Comparison of ENCODE assay signal across 34 cellular contexts in the genomic region with DNA sequence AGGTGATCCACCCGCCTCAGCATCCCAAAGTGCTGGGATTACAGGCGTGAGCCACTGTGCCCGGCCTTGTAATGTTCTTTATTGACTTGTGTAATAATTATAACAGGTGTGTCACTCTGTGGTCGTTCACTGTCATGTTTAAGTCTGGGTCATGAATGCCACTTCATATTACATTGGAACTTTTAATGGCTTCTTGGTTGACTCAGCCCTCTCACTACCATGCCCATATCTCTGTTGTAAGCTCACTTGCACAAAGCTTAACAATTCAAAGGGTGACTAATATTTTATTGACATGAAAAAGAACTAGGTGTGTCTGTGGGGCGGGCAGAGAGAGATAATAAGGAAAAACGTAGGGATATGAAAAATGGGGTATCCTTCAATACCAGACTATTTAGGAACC.
"Had no signal": no experiment of that assay in that cellular context is flagged by ENCODE, and none has a peak within 500 bp of the region (broad histone marks: within the 10 kb centered on the region; RNA-seq: fewer than 3 reads in every experiment).

No MANE protein-coding gene starts in this region.

- H3K36me3 Mint-ChIP-seq: activated CD4-positive, alpha-beta memory T cell treated with anti-CD3 and anti-CD28 coated beads for 36 hours; activated naive CD4-positive, alpha-beta T cell treated with anti-CD3 and anti-CD28 coated beads, Interleukin-2, amount 50 U/mL, for 72 hours; activated naive CD8-positive, alpha-beta T cell treated with anti-CD3 and anti-CD28 coated beads for 36 hours; brain had no signal

- H3K27me3 Mint-ChIP-seq: activated B cell treated with CpG ODN at 0.5 μM for 24 hours; activated CD4-positive, alpha-beta memory T cell treated with anti-CD3 and anti-CD28 coated beads for 36 hours; activated CD4-positive, alpha-beta T cell treated with anti-CD3 and anti-CD28 coated beads, Interleukin-2, amount 10 ng/mL, durations not matched to agents 24 days and 14 days; activated CD8-positive, alpha-beta T cell treated with anti-CD3 and anti-CD28 coated beads for 36 hours; activated naive CD8-positive, alpha-beta T cell treated with anti-CD3 and anti-CD28 coated beads for 36 hours; activated T-helper 17 cell treated with anti-CD3 and anti-CD28 coated beads, Interleukin-2, amount 50 U/mL, for 72 hours; brain had no signal

- H3K4me1 Mint-ChIP-seq: activated B cell treated with CpG ODN at 0.5 μM for 24 hours; activated CD4-positive, alpha-beta T cell treated with anti-CD3 and anti-CD28 coated beads, Interleukin-2, amount 10 ng/mL, durations not matched to agents 24 days and 14 days; activated naive CD8-positive, alpha-beta T cell treated with anti-CD3 and anti-CD28 coated beads for 36 hours; activated T-helper 17 cell treated with anti-CD3 and anti-CD28 coated beads, Interleukin-2, amount 50 U/mL, for 72 hours; brain had no signal

- H3K27ac Mint-ChIP-seq: activated B cell treated with CpG ODN at 0.5 μM for 24 hours; activated CD4-positive, alpha-beta memory T cell treated with anti-CD3 and anti-CD28 coated beads for 36 hours; activated CD4-positive, alpha-beta T cell treated with anti-CD3 and anti-CD28 coated beads, Interleukin-2, amount 10 ng/mL, durations not matched to agents 24 days and 14 days; activated CD8-positive, alpha-beta T cell treated with anti-CD3 and anti-CD28 coated beads for 36 hours; activated naive CD4-positive, alpha-beta T cell treated with anti-CD3 and anti-CD28 coated beads for 36 hours; activated naive CD4-positive, alpha-beta T cell treated with anti-CD3 and anti-CD28 coated beads, Interleukin-2, amount 50 U/mL, for 72 hours; activated naive CD8-positive, alpha-beta T cell treated with anti-CD3 and anti-CD28 coated beads for 36 hours; activated T-cell treated with anti-CD3 and anti-CD28 coated beads, Interleukin-2, amount 50 U/mL, for 72 hours; activated T-helper 1 cell treated with anti-CD3 and anti-CD28 coated beads, Interleukin-12 subunit alpha, Interleukin-12 subunit beta, Interleukin-2, Interleukin-4 antibody, amounts not matched to agents 30 ng/mL and 10 ng/mL and 1 ng/mL, durations not matched to agents 14 hours and 24 hours and 36 hours; activated T-helper 17 cell treated with anti-CD3 and anti-CD28 coated beads, Interleukin-2, amount 50 U/mL, for 72 hours; brain; T-helper 1 cell treated with Interleukin-12 subunit alpha and Interleukin-12 subunit beta and Interleukin-4 antibody, amounts not matched to agents 30 μg/mL and 1 μg/mL, for 36 hours; T-helper 2 cell treated with Interferon-gamma antibody and Interleukin-4, amounts not matched to agents 5 μg/mL and 100 μg/mL, for 36 hours had no signal

- H3K27ac ChIP-seq: adrenal gland, ascending aorta, VCaP had no signal

- ATAC-seq: activated CD8-positive, alpha-beta T cell treated with anti-CD3 and anti-CD28 coated beads for 36 hours; activated naive CD4-positive, alpha-beta T cell treated with anti-CD3 and anti-CD28 coated beads, Interleukin-2, amount 50 U/mL, for 72 hours; activated T-cell treated with anti-CD3 and anti-CD28 coated beads, Interleukin-2, amount 50 U/mL, for 4 hours; activated T-cell treated with anti-CD3 and anti-CD28 coated beads, Interleukin-2, amount 50 U/mL, for 72 hours; activated T-helper 17 cell treated with anti-CD3 and anti-CD28 coated beads, Interleukin-2, amount 50 U/mL, for 72 hours had no signal

- H3K27me3 ChIP-seq: adrenal gland, ascending aorta had no signal

- H3K9me3 Mint-ChIP-seq: activated B cell treated with CpG ODN at 0.5 μM for 24 hours; activated CD4-positive, alpha-beta memory T cell treated with anti-CD3 and anti-CD28 coated beads for 36 hours; activated CD4-positive, alpha-beta T cell treated with anti-CD3 and anti-CD28 coated beads, Interleukin-2, amount 10 ng/mL, durations not matched to agents 24 days and 14 days; activated CD8-positive, alpha-beta T cell treated with anti-CD3 and anti-CD28 coated beads for 36 hours; activated naive CD4-positive, alpha-beta T cell treated with anti-CD3 and anti-CD28 coated beads for 36 hours; activated naive CD4-positive, alpha-beta T cell treated with anti-CD3 and anti-CD28 coated beads, Interleukin-2, amount 50 U/mL, for 72 hours; activated naive CD8-positive, alpha-beta T cell treated with anti-CD3 and anti-CD28 coated beads for 36 hours; activated T-cell treated with anti-CD3 and anti-CD28 coated beads, Interleukin-2, amount 50 U/mL, for 4 hours; activated T-cell treated with anti-CD3 and anti-CD28 coated beads, Interleukin-2, amount 50 U/mL, for 72 hours; activated T-helper 1 cell treated with anti-CD3 and anti-CD28 coated beads, Interleukin-12 subunit alpha, Interleukin-12 subunit beta, Interleukin-2, Interleukin-4 antibody, amounts not matched to agents 30 ng/mL and 10 ng/mL and 1 ng/mL, durations not matched to agents 14 hours and 24 hours and 36 hours; activated T-helper 17 cell treated with anti-CD3 and anti-CD28 coated beads, Interleukin-2, amount 50 U/mL, for 72 hours; T-helper 1 cell treated with Interleukin-12 subunit alpha and Interleukin-12 subunit beta and Interleukin-4 antibody, amounts not matched to agents 30 μg/mL and 1 μg/mL, for 36 hours; T-helper 2 cell treated with Interferon-gamma antibody and Interleukin-4, amounts not matched to agents 5 μg/mL and 100 μg/mL, for 36 hours had no signal

- FAIRE-seq: TTC549 had no signal

- H3K4me3 Mint-ChIP-seq: activated B cell treated with CpG ODN at 0.5 μM for 24 hours; activated CD4-positive, alpha-beta memory T cell treated with anti-CD3 and anti-CD28 coated beads for 36 hours; activated CD4-positive, alpha-beta T cell treated with anti-CD3 and anti-CD28 coated beads, Interleukin-2, amount 10 ng/mL, durations not matched to agents 24 days and 14 days; activated CD8-positive, alpha-beta T cell treated with anti-CD3 and anti-CD28 coated beads for 36 hours; activated naive CD4-positive, alpha-beta T cell treated with anti-CD3 and anti-CD28 coated beads for 36 hours; activated naive CD8-positive, alpha-beta T cell treated with anti-CD3 and anti-CD28 coated beads for 36 hours; activated T-cell treated with anti-CD3 and anti-CD28 coated beads, Interleukin-2, amount 50 U/mL, for 4 hours; activated T-cell treated with anti-CD3 and anti-CD28 coated beads, Interleukin-2, amount 50 U/mL, for 72 hours; activated T-helper 1 cell treated with anti-CD3 and anti-CD28 coated beads, Interleukin-12 subunit alpha, Interleukin-12 subunit beta, Interleukin-2, Interleukin-4 antibody, amounts not matched to agents 30 ng/mL and 10 ng/mL and 1 ng/mL, durations not matched to agents 14 hours and 24 hours and 36 hours; activated T-helper 17 cell treated with anti-CD3 and anti-CD28 coated beads, Interleukin-2, amount 50 U/mL, for 72 hours; brain; T-helper 1 cell treated with Interleukin-12 subunit alpha and Interleukin-12 subunit beta and Interleukin-4 antibody, amounts not matched to agents 30 μg/mL and 1 μg/mL, for 36 hours; T-helper 2 cell treated with Interferon-gamma antibody and Interleukin-4, amounts not matched to agents 5 μg/mL and 100 μg/mL, for 36 hours had no signal

- H3K36me3 ChIP-seq: adrenal gland, ascending aorta had no signal

- H3K9me3 ChIP-seq: adrenal gland, ascending aorta had no signal

- H3K4me3 ChIP-seq: adrenal gland, ascending aorta had no signal

- H3K4me1 ChIP-seq: adrenal gland, ascending aorta had no signal

- DNase-seq: activated B cell treated with CpG ODN at 0.5 μM for 24 hours; activated CD4-positive, alpha-beta memory T cell treated with anti-CD3 and anti-CD28 coated beads for 36 hours; activated CD4-positive, alpha-beta T cell treated with anti-CD3 and anti-CD28 coated beads for 4 hours; activated CD4-positive, alpha-beta T cell treated with anti-CD3 and anti-CD28 coated beads, Interleukin-2, amount 10 ng/mL, durations not matched to agents 24 days and 14 days; activated CD4-positive, alpha-beta T cell treated with anti-CD3 and anti-CD28 coated beads, Interleukin-2, amount 50 U/mL, for 1 hour; activated CD4-positive, alpha-beta T cell treated with anti-CD3 and anti-CD28 coated beads, Interleukin-2, amount 50 U/mL, for 4 hours; activated CD4-positive, CD25-positive, alpha-beta regulatory T cell treated with anti-CD3 and anti-CD28 coated beads, Interleukin-2, amount 50 U/mL, for 72 hours; activated CD8-positive, alpha-beta memory T cell treated with anti-CD3 and anti-CD28 coated beads, Interleukin-2, amount 50 U/mL, for 4 hours; activated CD8-positive, alpha-beta T cell treated with anti-CD3 and anti-CD28 coated beads for 36 hours; activated effector memory CD4-positive, alpha-beta T cell treated with anti-CD3 and anti-CD28 coated beads, Interleukin-2, amount 50 U/mL, for 16 hours; activated gamma-delta T cell treated with Interleukin-2 at 50 U/mL for 16 hours; activated naive CD4-positive, alpha-beta T cell; activated naive CD4-positive, alpha-beta T cell treated with anti-CD3 and anti-CD28 coated beads for 36 hours; activated naive CD4-positive, alpha-beta T cell treated with anti-CD3 and anti-CD28 coated beads, Interleukin-2, amount 50 U/mL, for 16 hours; activated naive CD8-positive, alpha-beta T cell treated with anti-CD3 and anti-CD28 coated beads for 36 hours; activated T-cell treated with anti-CD3 and anti-CD28 coated beads for 4 hours; activated T-cell treated with anti-CD3 and anti-CD28 coated beads, Interleukin-2, amount 50 U/mL, for 1 hour; activated T-cell treated with anti-CD3 and anti-CD28 coated beads, Interleukin-2, amount 50 U/mL, for 4 hours; activated T-cell treated with anti-CD3 and anti-CD28 coated beads, Interleukin-2, amount 50 U/mL, for 72 hours; adrenal gland; amniotic stem cell; central memory CD4-positive, alpha-beta T cell; T-helper 1 cell; T-helper 2 cell; T-helper 9 cell had no signal
